In the genomic region with DNA sequence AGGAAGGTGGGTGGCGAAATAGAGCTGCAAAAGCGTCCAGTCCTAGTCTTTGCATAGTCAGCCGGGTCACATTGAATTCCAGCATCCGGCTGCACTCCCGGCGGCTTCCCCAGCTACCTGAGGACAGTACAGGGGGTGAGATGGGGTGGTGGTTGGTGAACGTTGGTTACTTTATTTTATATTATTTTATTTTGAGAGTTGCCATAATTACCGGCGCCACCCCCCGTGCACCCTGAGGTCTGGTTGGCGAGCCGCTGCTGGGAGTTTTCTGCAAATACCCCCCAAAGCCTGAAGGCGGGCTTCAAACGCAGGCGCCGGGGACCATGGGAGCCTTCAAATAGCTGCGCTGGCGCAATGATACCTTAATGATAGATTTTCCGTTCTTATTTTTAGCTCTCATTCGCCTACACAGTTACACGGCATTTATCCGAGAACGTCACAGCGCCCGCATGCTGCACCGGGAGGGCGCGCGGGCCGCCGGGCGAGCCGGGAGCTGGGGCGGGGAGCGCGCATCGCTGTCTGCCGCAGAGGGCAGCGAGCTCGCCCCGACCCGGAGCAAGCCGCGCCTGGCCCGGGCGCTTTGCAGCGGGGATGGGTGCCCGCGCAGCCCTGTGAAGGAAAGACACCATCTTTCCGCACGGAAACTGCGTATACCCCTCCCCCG, we compare ENCODE assay signal across 8 cellular contexts. TPM values are rescaled to one million over a fixed set of nuclear protein-coding genes. Genes with fewer than 3 reads are reported as not detected.
DNase-seq lines count a peak whose midpoint lies in the region; ATAC-seq, FAIRE-seq and TF ChIP-seq lines count a peak whose summit lies in the region.

No MANE protein-coding gene starts in this region.

- DNase-seq in NCI-H2081 (lab: John Stamatoyannopoulos, UW) (peak; percentile 19 to 20), NCI-H2081 treated with DMSO at 0.1 percent for 48 hours (lab: John Stamatoyannopoulos, UW) (no peak), Peyer's patch (peak in 2 of 3 donors; percentile 15 to 32), head of caudate nucleus (peak; percentile 38 to 88 (median 71)), RCC 7860 (ENCODE audit: low spot score) (no peak), globus pallidus (ENCODE audit: low spot score) (no peak)
- DNase-seq in stimulated activated CD4-positive, alpha-beta T cell treated with anti-CD3 and anti-CD28 coated beads, TNF-alpha, amount 100 ng/mL, for 24 hours (ENCODE audit: low read depth in 3 of 3): peak; percentile 5 to 46 (median 15)

- intact Hi-C loops in head of caudate nucleus (cut with DNase I): no loop called here

- no peak for FAIRE-seq in RCC 7860 (lab: Jason Lieb, UNC)

- H3K9me3 ChIP-seq in Peyer's patch: no peaks in the 10 kb centered on the region

- H3K4me3 ChIP-seq in Peyer's patch: peak overlapping the region in 1 of 4 donors; percentile 3

- TF ChIP-seq POLR2A in Peyer's patch (IDR thresholded peaks at IDR 0.05): no peak

- no peak for TF ChIP-seq CTCF in Peyer's patch (IDR thresholded peaks at IDR 0.05)

- H3K4me1 ChIP-seq in Peyer's patch: peaks cover 0 to 14% (median 0%) of the 10 kb centered on the region in 4 donors

- peaks cover 0 to 20% of the 10 kb centered on the region in 2 donors for H3K27me3 ChIP-seq in Peyer's patch

- no peak overlapping the region for H3K27ac ChIP-seq in Peyer's patch

- no peaks in the 10 kb centered on the region for H3K36me3 ChIP-seq in Peyer's patch

- no peak for ATAC-seq in GM18511 (IDR thresholded peaks at IDR 0.05; ENCODE audit: unreplicated experiment)

RNA-seq across cellular contexts. Expression of a gene that starts 0.8 kb away (rescaled TPM):
- 10 to 100 TPM in 1 of 4 donors, 1 to 10 TPM in 1, not detected in 2; 5.4 to 73.4 TPM for total RNA-seq in Peyer's patch

Comparison
In these comparisons a context has a peak if more than half of its experiments do, and no peak if none do; other contexts are left out.
1. DNase-seq: peak in NCI-H2081 (2 of 2), Peyer's patch (2 of 3), head of caudate nucleus (42 of 42) and stimulated activated CD4-positive, alpha-beta T cell treated with anti-CD3 and anti-CD28 coated beads, TNF-alpha, amount 100 ng/mL, for 24 hours (3 of 3); none in NCI-H2081 treated with DMSO at 0.1 percent for 48 hours (single experiment), RCC 7860 (single experiment) and globus pallidus (single experiment).